1 cellular context compared by ENCODE assay signal in genomic region chrX:9765072-9765736, GRCh38.
TF ChIP-seq lines count a peak whose summit lies in the region.

No MANE protein-coding gene starts in this region.

TF ChIP-seq in GM12878, 131 proteins besides CTCF, POLR2A, EP300 and RAD21:
- TF ChIP-seq MEF2A (IDR thresholded peaks at IDR 0.05; ENCODE audit: insufficient read depth, low read depth, low read length) (no peak), SP1 (IDR thresholded peaks at IDR 0.05; ENCODE audit: low read depth, low read length) (no peak), SRF (IDR thresholded peaks at IDR 0.05; ENCODE audit: low read depth in 2 of 2, low read length in 2 of 2) (no peak), HDAC6 (IDR thresholded peaks at IDR 0.05; ENCODE audit: unreplicated experiment) (no peak), NR2C2 (IDR thresholded peaks at IDR 0.05; ENCODE audit: borderline replicate concordance, control insufficient read depth, insufficient read length, low read depth) (no peak), TARDBP (IDR thresholded peaks at IDR 0.05; ENCODE audit: borderline replicate concordance) (no peak), EZH2 (IDR thresholded peaks at IDR 0.05; ENCODE audit: borderline replicate concordance, control insufficient read depth, low read depth, low read length) (no peak)
- TF ChIP-seq, protein P1, sequence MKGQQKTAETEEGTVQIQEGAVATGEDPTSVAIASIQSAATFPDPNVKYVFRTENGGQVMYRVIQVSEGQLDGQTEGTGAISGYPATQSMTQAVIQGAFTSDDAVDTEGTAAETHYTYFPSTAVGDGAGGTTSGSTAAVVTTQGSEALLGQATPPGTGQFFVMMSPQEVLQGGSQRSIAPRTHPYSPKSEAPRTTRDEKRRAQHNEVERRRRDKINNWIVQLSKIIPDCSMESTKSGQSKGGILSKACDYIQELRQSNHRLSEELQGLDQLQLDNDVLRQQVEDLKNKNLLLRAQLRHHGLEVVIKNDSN (IDR thresholded peaks at IDR 0.05; ENCODE audit: borderline replicate concordance, extremely low read length, insufficient read depth, low read depth, low read length): no peak
- TF ChIP-seq, protein P2, sequence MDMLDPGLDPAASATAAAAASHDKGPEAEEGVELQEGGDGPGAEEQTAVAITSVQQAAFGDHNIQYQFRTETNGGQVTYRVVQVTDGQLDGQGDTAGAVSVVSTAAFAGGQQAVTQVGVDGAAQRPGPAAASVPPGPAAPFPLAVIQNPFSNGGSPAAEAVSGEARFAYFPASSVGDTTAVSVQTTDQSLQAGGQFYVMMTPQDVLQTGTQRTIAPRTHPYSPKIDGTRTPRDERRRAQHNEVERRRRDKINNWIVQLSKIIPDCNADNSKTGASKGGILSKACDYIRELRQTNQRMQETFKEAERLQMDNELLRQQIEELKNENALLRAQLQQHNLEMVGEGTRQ (IDR thresholded peaks at IDR 0.05; ENCODE audit: borderline replicate concordance, low read depth, low read length): no peak
